ENCODE assay signal across 21 cellular contexts in genomic region chr1:27120849-27121248, GRCh38. TPM values are rescaled to one million over a fixed set of nuclear protein-coding genes. Genes with fewer than 3 reads are reported as not detected.
DNase-seq lines count a peak whose midpoint lies in the region; ATAC-seq and TF ChIP-seq lines count a peak whose summit lies in the region.
"Had no signal": no experiment of that assay in that cellular context is flagged by ENCODE, and none has a peak within 500 bp of the region (broad histone marks: within the 10 kb centered on the region; RNA-seq: fewer than 3 reads in every experiment).

No MANE protein-coding gene starts in this region.

- no peaks in the 10 kb centered on the region for H3K27me3 ChIP-seq in esophagus squamous epithelium
- H3K27me3 ChIP-seq in vagina: no peaks in the 10 kb centered on the region
- H3K27me3 ChIP-seq: adrenal gland had no signal

- H3K27ac Mint-ChIP-seq in T-helper 17 cell (peak overlapping the region; percentile 16), osteocyte (ENCODE audit: unreplicated experiment) (peak overlapping the region; percentile 31)
- H3K27ac Mint-ChIP-seq: activated CD8-positive, alpha-beta T cell treated with anti-CD3 and anti-CD28 coated beads, Interleukin-2, amount 10 ng/mL, durations not matched to agents 7 days and 5 days had no signal

- H3K4me1 ChIP-seq in esophagus squamous epithelium (peaks cover 25 to 89% (median 58%) of the 10 kb centered on the region in 3 donors), vagina (peaks cover 62% of the 10 kb centered on the region)

- H3K9me3 Mint-ChIP-seq in osteocyte (ENCODE audit: unreplicated experiment): no peaks in the 10 kb centered on the region
- H3K9me3 Mint-ChIP-seq: CD4-positive, alpha-beta T cell had no signal

- DNase-seq in T-helper 17 cell (no peak), esophagus squamous epithelium (lab: John Stamatoyannopoulos, UW) (no peak), osteocyte (ENCODE audit: extremely low spot score, unreplicated experiment) (no peak), vagina (ENCODE audit: extremely low spot score in 2 of 2) (no peak), NCI-H2081 treated with DMSO at 0.1 percent for 48 hours (lab: John Stamatoyannopoulos, UW) (no peak), activated gamma-delta T cell treated with Interleukin-2 at 50 U/mL for 16 hours (no peak), SK-N-DZ (ENCODE audit: low spot score) (no peak)
- DNase-seq: activated CD8-positive, alpha-beta T cell treated with anti-CD3 and anti-CD28 coated beads, Interleukin-2, amount 10 ng/mL, durations not matched to agents 7 days and 5 days; activated naive CD4-positive, alpha-beta T cell; adrenal gland; CD4-positive, alpha-beta T cell; DMS 273 treated with DMSO at 0.1 percent for 48 hours; HCEC 1CT; NCI-H187; NCI-H526 treated with DMSO at 0.1 percent for 48 hours; SHP77 treated with DMSO at 0.1 percent for 48 hours; stimulated activated CD8-positive, alpha-beta memory T cell treated with anti-CD3 and anti-CD28 coated beads, Interleukin-4, amount 100 ng/mL, for 48 hours had no signal

- no peaks in the 10 kb centered on the region for H3K36me3 Mint-ChIP-seq in T-helper 17 cell (ENCODE audit: low read depth)
- peaks cover 2% of the 10 kb centered on the region for H3K36me3 Mint-ChIP-seq in osteocyte (ENCODE audit: unreplicated experiment)

- intact Hi-C loops in esophagus squamous epithelium (cut with DNase I): no loop called here
- intact Hi-C loops in vagina (cut with DNase I): no loop called here

- WGBS in esophagus squamous epithelium, 2 donors: 55 to 76% methylated on average over 1 of the region's 1 CpG

- H3K9me3 ChIP-seq in T-helper 17 cell (ENCODE audit: control insufficient read depth, low read length, poor library complexity, severe bottlenecking) (no peaks in the 10 kb centered on the region), esophagus squamous epithelium (no peaks in the 10 kb centered on the region), vagina (no peaks in the 10 kb centered on the region)
- H3K9me3 ChIP-seq: adrenal gland, prostate gland had no signal

- no peak overlapping the region for H3K4me3 Mint-ChIP-seq in T-helper 17 cell
- H3K4me3 Mint-ChIP-seq in osteocyte (ENCODE audit: unreplicated experiment): no peak overlapping the region
- H3K4me3 Mint-ChIP-seq: activated CD8-positive, alpha-beta T cell treated with anti-CD3 and anti-CD28 coated beads, Interleukin-2, amount 10 ng/mL, durations not matched to agents 7 days and 5 days; CD4-positive, alpha-beta T cell had no signal

- ATAC-seq in T-helper 17 cell: no peak
- ATAC-seq: activated CD4-positive, CD25-positive, alpha-beta regulatory T cell treated with anti-CD3 and anti-CD28 coated beads, Interleukin-2, amount 50 U/mL, for 24 hours; activated CD8-positive, alpha-beta T cell treated with anti-CD3 and anti-CD28 coated beads, Interleukin-2, amount 10 ng/mL, durations not matched to agents 7 days and 5 days; left lobe of liver; Panc1 had no signal

- H3K27me3 Mint-ChIP-seq in T-helper 17 cell (no peaks in the 10 kb centered on the region), osteocyte (ENCODE audit: unreplicated experiment) (no peaks in the 10 kb centered on the region)
- H3K27me3 Mint-ChIP-seq: CD4-positive, alpha-beta T cell had no signal

- H3K4me1 Mint-ChIP-seq in T-helper 17 cell (peaks cover 10% of the 10 kb centered on the region), osteocyte (ENCODE audit: unreplicated experiment) (peaks cover 55% of the 10 kb centered on the region)

- H3K36me3 ChIP-seq in esophagus squamous epithelium (no peaks in the 10 kb centered on the region), vagina (no peaks in the 10 kb centered on the region)
- H3K36me3 ChIP-seq: adrenal gland, prostate gland had no signal

- TF ChIP-seq CTCF in esophagus squamous epithelium (IDR thresholded peaks at IDR 0.05) (no peak), osteocyte (IDR thresholded peaks at IDR 0.05) (no peak), vagina (IDR thresholded peaks at IDR 0.05) (no peak)

- H3K4me3 ChIP-seq in esophagus squamous epithelium (no peak overlapping the region), vagina (no peak overlapping the region)
- H3K4me3 ChIP-seq: adrenal gland, prostate gland had no signal

- H3K27ac ChIP-seq in esophagus squamous epithelium (peak overlapping the region in 3 of 4 donors; percentile 71 to 85 (median 80)), vagina (peak overlapping the region; percentile 84)

- no peak for TF ChIP-seq POLR2A in esophagus squamous epithelium (IDR thresholded peaks at IDR 0.05)
- TF ChIP-seq POLR2A in vagina (IDR thresholded peaks at IDR 0.05): no peak

RNA-seq across cellular contexts. Expression of gene SLC9A1, which starts 34.1 kb away (rescaled TPM):
- 10 to 100 TPM; 21.4 to 30.4 TPM for total RNA-seq in T-helper 17 cell
- 10 to 100 TPM; 11.4 to 18.8 (median 16.6) TPM for total RNA-seq in esophagus squamous epithelium
- 32.5 and 34.2 TPM in 2 replicates for total RNA-seq in osteocyte
- total RNA-seq in vagina: 10.6 TPM
- 3.7 and 5.6 TPM in 2 replicates for polyA plus RNA-seq in SK-N-DZ (2014; cell fraction: cytosol; rRNA removed)
- polyA plus RNA-seq in SK-N-DZ (2014; cell fraction: nucleus; rRNA removed): 2.2 and 5.6 TPM in 2 replicates
